In the genomic region with DNA sequence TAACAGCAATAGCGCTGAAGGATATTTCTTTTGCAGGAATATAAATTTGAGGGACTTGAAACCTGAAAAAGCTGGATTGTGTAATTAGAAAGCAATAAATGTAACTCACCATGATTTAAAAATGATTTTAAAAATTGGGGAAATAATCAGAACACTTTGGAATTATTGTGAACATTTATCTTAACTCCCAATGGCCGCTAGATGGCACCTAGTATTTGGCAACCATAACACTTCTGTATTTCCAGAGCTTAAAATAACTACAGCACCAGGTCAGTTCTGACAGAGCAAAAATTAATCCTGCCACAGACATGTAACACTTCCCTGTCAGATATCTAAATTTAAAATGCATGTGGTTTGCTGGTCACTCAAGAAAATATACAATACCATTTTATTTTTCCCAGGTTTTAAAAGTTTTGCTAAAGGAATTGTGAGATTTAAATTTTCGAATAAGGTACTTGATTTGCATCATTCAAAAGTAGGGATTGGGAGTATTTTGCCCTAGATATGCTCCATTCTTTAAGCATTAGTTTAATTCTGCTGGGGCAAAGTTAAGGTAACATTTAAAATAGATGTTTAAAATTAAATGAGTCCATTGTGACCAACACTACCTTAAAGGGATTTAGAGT, we compare ENCODE assay signal across 8 cellular contexts.
DNase-seq lines count a peak whose midpoint lies in the region; ATAC-seq, FAIRE-seq and TF ChIP-seq lines count a peak whose summit lies in the region.

No MANE protein-coding gene starts in this region.

- no peaks in the 10 kb centered on the region for H3K9me3 ChIP-seq in endothelial cell of umbilical vein (replicated peaks; ENCODE audit: control insufficient read depth, insufficient read depth, low read length)
- no peaks in the 10 kb centered on the region for H3K9me3 ChIP-seq in neural progenitor cell (ENCODE audit: low read depth)

- H3K36me3 Mint-ChIP-seq in neural progenitor cell = no peaks in the 10 kb centered on the region
- H3K36me3 Mint-ChIP-seq in activated naive CD8-positive, alpha-beta T cell treated with anti-CD3 and anti-CD28 coated beads, Interleukin-2, amount 50 U/mL, for 24 hours (ENCODE audit: low read depth) = no peaks in the 10 kb centered on the region
- H3K36me3 Mint-ChIP-seq in activated CD4-positive, alpha-beta memory T cell treated with anti-CD3 and anti-CD28 coated beads, Interleukin-2, amount 10 ng/mL, durations not matched to agents 7 days and 5 days (ENCODE audit: low read depth) = no peaks in the 10 kb centered on the region

- H3K27me3 ChIP-seq in endothelial cell of umbilical vein (ENCODE audit: control insufficient read depth in 2 of 2, insufficient read depth in 2 of 2, low read length in 2 of 2) = no peaks in the 10 kb centered on the region
- no peaks in the 10 kb centered on the region for H3K27me3 ChIP-seq in neural progenitor cell

- H3K4me2 ChIP-seq in endothelial cell of umbilical vein (ENCODE audit: insufficient read depth, low read length) (no peak overlapping the region), neural progenitor cell (no peak overlapping the region)

- H3K27ac Mint-ChIP-seq in neural progenitor cell = no peak overlapping the region
- H3K27ac Mint-ChIP-seq in activated naive CD8-positive, alpha-beta T cell treated with anti-CD3 and anti-CD28 coated beads, Interleukin-2, amount 50 U/mL, for 24 hours = no peak overlapping the region
- no peak overlapping the region for H3K27ac Mint-ChIP-seq in activated CD4-positive, alpha-beta memory T cell treated with anti-CD3 and anti-CD28 coated beads, Interleukin-2, amount 10 ng/mL, durations not matched to agents 7 days and 5 days

- no peak for TF ChIP-seq POLR2A in endothelial cell of umbilical vein (IDR thresholded peaks at IDR 0.05; ENCODE audit: low read depth, low read length)

- H3K9ac ChIP-seq in endothelial cell of umbilical vein (replicated peaks; ENCODE audit: extremely low read depth, insufficient read depth, low read length) (no peak overlapping the region), neural progenitor cell (no peak overlapping the region)

- H3K9me1 ChIP-seq in endothelial cell of umbilical vein (replicated peaks; ENCODE audit: control insufficient read depth, extremely low read depth, insufficient read depth, low read length) = no peaks in the 10 kb centered on the region

- H3K79me2 ChIP-seq in endothelial cell of umbilical vein (ENCODE audit: control insufficient read depth, insufficient read depth, low read length) (no peaks in the 10 kb centered on the region), neural progenitor cell (ENCODE audit: low read depth) (no peaks in the 10 kb centered on the region)

- no TSS peak for BruUV-seq in endothelial cell of umbilical vein (replicated peaks; lab: Mats Ljungman, UMichigan)

- dilution Hi-C loops in endothelial cell of umbilical vein (cut with MboI; ENCODE audit: extremely low pct_ligation_motif_present, low sequenced_read_pairs) = no loop called here

- intact Hi-C loops in endothelial cell of umbilical vein (cut with micrococcal nuclease) = loop anchor here (5.0 kb wide), 4 partner anchors 118 to 638 kb away; a partner anchor contains a TSS

- H2AFZ ChIP-seq in endothelial cell of umbilical vein (ENCODE audit: low read depth, low read length) (no peak overlapping the region), neural progenitor cell (replicated peaks) (peak overlapping the region; percentile 80)

- no peak overlapping the region for H3K4me3 Mint-ChIP-seq in neural progenitor cell
- H3K4me3 Mint-ChIP-seq in activated naive CD8-positive, alpha-beta T cell treated with anti-CD3 and anti-CD28 coated beads, Interleukin-2, amount 50 U/mL, for 24 hours = no peak overlapping the region
- H3K4me3 Mint-ChIP-seq in activated CD4-positive, alpha-beta memory T cell treated with anti-CD3 and anti-CD28 coated beads, Interleukin-2, amount 10 ng/mL, durations not matched to agents 7 days and 5 days = no peak overlapping the region

- CTCF ChIA-PET in endothelial cell of umbilical vein (lab: Charles Lee) = interaction anchor here (0.6 to 2.8 kb wide), 39 partner anchors 8 to 632 kb away, joined by 3 to 33 read pairs (median 4); a partner anchor contains a TSS
- CTCF ChIA-PET in activated CD4-positive, alpha-beta memory T cell treated with anti-CD3 and anti-CD28 coated beads, Interleukin-2, amount 10 ng/mL, durations not matched to agents 7 days and 5 days (lab: Charles Lee) = interaction anchor here (1.8 kb wide), 1 partner anchor 8 kb away, joined by 5 read pairs; no protein-coding TSS in a partner anchor

- peak; percentile 92 for FAIRE-seq in G401.6 (lab: Jason Lieb, UNC)
- FAIRE-seq in endothelial cell of umbilical vein (lab: Jason Lieb, UNC) = peak; percentile 88

- no peaks in the 10 kb centered on the region for H3K4me1 Mint-ChIP-seq in neural progenitor cell
- no peaks in the 10 kb centered on the region for H3K4me1 Mint-ChIP-seq in activated naive CD8-positive, alpha-beta T cell treated with anti-CD3 and anti-CD28 coated beads, Interleukin-2, amount 50 U/mL, for 24 hours
- no peaks in the 10 kb centered on the region for H3K4me1 Mint-ChIP-seq in activated CD4-positive, alpha-beta memory T cell treated with anti-CD3 and anti-CD28 coated beads, Interleukin-2, amount 10 ng/mL, durations not matched to agents 7 days and 5 days

- no peaks in the 10 kb centered on the region for H3F3A ChIP-seq in neural progenitor cell (ENCODE audit: low read depth)

- H3K4me1 ChIP-seq in endothelial cell of umbilical vein (ENCODE audit: control insufficient read depth, extremely low read depth, insufficient read depth, low read length) = no peaks in the 10 kb centered on the region
- no peaks in the 10 kb centered on the region for H3K4me1 ChIP-seq in neural progenitor cell

- TF ChIP-seq CTCF in endothelial cell of umbilical vein (IDR thresholded peaks at IDR 0.05; ENCODE audit: extremely low read depth in 1 of 2, insufficient read depth in 1 of 2, low read depth in 1 of 2, low read length in 2 of 2) (peak; percentile 42 to 45), neural progenitor cell (IDR thresholded peaks at IDR 0.05) (peak; percentile 71)

- peak; percentile 8 for DNase-seq in HuH-7 (ENCODE audit: low spot score)
- DNase-seq in OCI-M1 (lab: John Stamatoyannopoulos, UW) = peak; percentile 64
- DNase-seq in endothelial cell of umbilical vein (ENCODE audit: low read depth, low spot score) = peak; percentile 71
- peak; percentile 39 for DNase-seq in neural progenitor cell (ENCODE audit: low spot score)
- DNase-seq in activated naive CD8-positive, alpha-beta T cell treated with anti-CD3 and anti-CD28 coated beads, Interleukin-2, amount 50 U/mL, for 24 hours = no peak
- no peak for DNase-seq in activated CD4-positive, alpha-beta memory T cell treated with anti-CD3 and anti-CD28 coated beads, Interleukin-2, amount 10 ng/mL, durations not matched to agents 7 days and 5 days

- peak; percentile 92 for ATAC-seq in GM21619 (IDR thresholded peaks at IDR 0.05; ENCODE audit: unreplicated experiment)
- no peak for ATAC-seq in activated naive CD8-positive, alpha-beta T cell treated with anti-CD3 and anti-CD28 coated beads, Interleukin-2, amount 50 U/mL, for 24 hours

- no peaks in the 10 kb centered on the region for H3K27me3 Mint-ChIP-seq in neural progenitor cell (ENCODE audit: insufficient read depth, low read depth)
- H3K27me3 Mint-ChIP-seq in activated naive CD8-positive, alpha-beta T cell treated with anti-CD3 and anti-CD28 coated beads, Interleukin-2, amount 50 U/mL, for 24 hours = no peaks in the 10 kb centered on the region
- no peaks in the 10 kb centered on the region for H3K27me3 Mint-ChIP-seq in activated CD4-positive, alpha-beta memory T cell treated with anti-CD3 and anti-CD28 coated beads, Interleukin-2, amount 10 ng/mL, durations not matched to agents 7 days and 5 days

- H3K4me3 ChIP-seq in endothelial cell of umbilical vein (replicated peaks in 1 of 3; ENCODE audit: insufficient read depth in 1 of 3, low read depth in 1 of 3, low read length in 3 of 3) (no peak overlapping the region), neural progenitor cell (no peak overlapping the region)

- H3K27ac ChIP-seq in endothelial cell of umbilical vein (ENCODE audit: insufficient read depth, low read depth, low read length) (no peak overlapping the region), neural progenitor cell (no peak overlapping the region)

- H3K36me3 ChIP-seq in endothelial cell of umbilical vein (ENCODE audit: control insufficient read depth in 2 of 2, extremely low read depth in 1 of 2, insufficient read depth in 2 of 2, low read length in 2 of 2) (no peaks in the 10 kb centered on the region), neural progenitor cell (no peaks in the 10 kb centered on the region)

- no peaks in the 10 kb centered on the region for H4K20me1 ChIP-seq in endothelial cell of umbilical vein (replicated peaks; ENCODE audit: control insufficient read depth, extremely low read depth, insufficient read depth, low read length)
- H4K20me1 ChIP-seq in neural progenitor cell (ENCODE audit: low read depth) = no peaks in the 10 kb centered on the region

- H3K9me3 Mint-ChIP-seq in neural progenitor cell = no peaks in the 10 kb centered on the region
- no peaks in the 10 kb centered on the region for H3K9me3 Mint-ChIP-seq in activated naive CD8-positive, alpha-beta T cell treated with anti-CD3 and anti-CD28 coated beads, Interleukin-2, amount 50 U/mL, for 24 hours
- H3K9me3 Mint-ChIP-seq in activated CD4-positive, alpha-beta memory T cell treated with anti-CD3 and anti-CD28 coated beads, Interleukin-2, amount 10 ng/mL, durations not matched to agents 7 days and 5 days = no peaks in the 10 kb centered on the region

- POLR2A ChIA-PET in endothelial cell of umbilical vein (lab: Charles Lee) = no interaction called here
- POLR2A ChIA-PET in activated CD4-positive, alpha-beta memory T cell treated with anti-CD3 and anti-CD28 coated beads, Interleukin-2, amount 10 ng/mL, durations not matched to agents 7 days and 5 days (lab: Charles Lee) = no interaction called here

TF ChIP-seq in endothelial cell of umbilical vein, 7 proteins besides CTCF, POLR2A, EP300 and RAD21:
- TF ChIP-seq, protein P1, sequence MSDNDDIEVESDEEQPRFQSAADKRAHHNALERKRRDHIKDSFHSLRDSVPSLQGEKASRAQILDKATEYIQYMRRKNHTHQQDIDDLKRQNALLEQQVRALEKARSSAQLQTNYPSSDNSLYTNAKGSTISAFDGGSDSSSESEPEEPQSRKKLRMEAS (IDR thresholded peaks at IDR 0.05; ENCODE audit: insufficient read depth, insufficient read length) = no peak
- no peak for TF ChIP-seq GATA2 (IDR thresholded peaks at IDR 0.05; ENCODE audit: insufficient read depth, insufficient read length, low read depth, low read length)
- no peak for TF ChIP-seq EZH2 (IDR thresholded peaks at IDR 0.05; ENCODE audit: borderline replicate concordance, low read depth, low read length, severe bottlenecking)
- no peak for TF ChIP-seq POLR2AphosphoS5 (IDR thresholded peaks at IDR 0.05; ENCODE audit: insufficient read depth, low read depth, low read length)
- TF ChIP-seq FOS (IDR thresholded peaks at IDR 0.05; ENCODE audit: borderline replicate concordance, insufficient read depth, low read length) = no peak
- no peak for TF ChIP-seq JUN (IDR thresholded peaks at IDR 0.05; ENCODE audit: borderline replicate concordance, insufficient read depth, insufficient read length, low read depth)
- no peak for TF ChIP-seq MYC (IDR thresholded peaks at IDR 0.05; ENCODE audit: low read depth, low read length)

Comparison
In these comparisons a context has a peak if more than half of its experiments do, and no peak if none do; other contexts are left out.
1. DNase-seq: peak in HuH-7 (single experiment), OCI-M1 (single experiment), endothelial cell of umbilical vein (single experiment) and neural progenitor cell (single experiment); none in activated naive CD8-positive, alpha-beta T cell treated with anti-CD3 and anti-CD28 coated beads, Interleukin-2, amount 50 U/mL, for 24 hours (single experiment) and activated CD4-positive, alpha-beta memory T cell treated with anti-CD3 and anti-CD28 coated beads, Interleukin-2, amount 10 ng/mL, durations not matched to agents 7 days and 5 days (single experiment).